ENCODE assay signal across 8 cellular contexts in genomic region chr1:10494754-10495474, GRCh38. TPM values are rescaled to one million over a fixed set of nuclear protein-coding genes. Genes with fewer than 3 reads are reported as not detected.
DNase-seq lines count a peak whose midpoint lies in the region; ATAC-seq and TF ChIP-seq lines count a peak whose summit lies in the region.

No MANE protein-coding gene starts in this region.

- DNase-seq in DMS114 treated with DMSO at 0.1 percent for 48 hours (lab: John Stamatoyannopoulos, UW; ENCODE audit: unreplicated experiment) (peak; percentile 45), PC-9 (peak; percentile 45 to 76), fibroblast of lung (ENCODE audit: low read depth in 2 of 2) (peak; percentile 53 to 67)
- peak; percentile 81 for DNase-seq in activated T-cell treated with anti-CD3 and anti-CD28 coated beads, Interleukin-2, amount 50 U/mL, for 4 hours
- peak; percentile 63 for DNase-seq in stimulated activated naive CD4-positive, alpha-beta T cell treated with Interleukin-2 at 50 U/mL for 16 hours (lab: John Stamatoyannopoulos, UW)

- POLR2A ChIA-PET in PC-9 (lab: Charles Lee; ENCODE audit: unreplicated experiment): interaction anchor here (0.6 to 0.7 kb wide), 2 partner anchors 37 to 1452 kb away, joined by 3 to 6 read pairs; no protein-coding TSS in a partner anchor

- H3K27ac ChIP-seq in PC-9: no peak overlapping the region
- peak overlapping the region; percentile 40 for H3K27ac ChIP-seq in fibroblast of lung (ENCODE audit: insufficient read depth, low read length)

- H3K27me3 Mint-ChIP-seq in IgD-negative memory B cell (no peaks in the 10 kb centered on the region), nephron (ENCODE audit: low read depth) (peaks cover 4% of the 10 kb centered on the region)
- no peaks in the 10 kb centered on the region for H3K27me3 Mint-ChIP-seq in activated T-cell treated with anti-CD3 and anti-CD28 coated beads, Interleukin-2, amount 50 U/mL, for 4 hours (ENCODE audit: low read depth)

- H3K4me3 ChIP-seq in PC-9 (no peak overlapping the region), fibroblast of lung (replicated peaks in 1 of 4; ENCODE audit: control extremely low read depth in 1 of 4, insufficient read depth in 1 of 4, low read depth in 3 of 4, low read length in 4 of 4) (peak overlapping the region; percentile 12 to 47 (median 37))

- BruUV-seq in PC-9 (replicated peaks; lab: Mats Ljungman, UMichigan): no TSS peak

- no peak overlapping the region for H3K9ac ChIP-seq in fibroblast of lung (ENCODE audit: insufficient read depth, low read length)

- peak; percentile 67 for ATAC-seq in GM21515 (IDR thresholded peaks at IDR 0.05; ENCODE audit: unreplicated experiment)
- peak; percentile 92 to 94 for ATAC-seq in activated T-cell treated with anti-CD3 and anti-CD28 coated beads, Interleukin-2, amount 50 U/mL, for 4 hours

- H3K4me1 Mint-ChIP-seq in IgD-negative memory B cell (peaks cover 8 to 21% (median 13%) of the 10 kb centered on the region in 3 donors), nephron (peaks cover 9% of the 10 kb centered on the region)
- peaks cover 47% of the 10 kb centered on the region for H3K4me1 Mint-ChIP-seq in activated T-cell treated with anti-CD3 and anti-CD28 coated beads, Interleukin-2, amount 50 U/mL, for 4 hours (ENCODE audit: low read depth)

- intact Hi-C loops in PC-9 (cut with micrococcal nuclease; ENCODE audit: unreplicated experiment): loop anchor here (1.0 to 5.0 kb wide), 3 partner anchors 65 to 417 kb away; partner anchors contain the start of gene CENPS

- H3K9me3 Mint-ChIP-seq in IgD-negative memory B cell (no peaks in the 10 kb centered on the region), nephron (no peaks in the 10 kb centered on the region)
- no peaks in the 10 kb centered on the region for H3K9me3 Mint-ChIP-seq in activated T-cell treated with anti-CD3 and anti-CD28 coated beads, Interleukin-2, amount 50 U/mL, for 4 hours

- H3K4me2 ChIP-seq in PC-9 (no peak overlapping the region), fibroblast of lung (ENCODE audit: extremely low read depth, insufficient read depth, low read length) (peak overlapping the region; percentile 70)

- no peaks in the 10 kb centered on the region for H3K27me3 ChIP-seq in PC-9 (ENCODE audit: insufficient read depth, low read depth)
- no peaks in the 10 kb centered on the region for H3K27me3 ChIP-seq in fibroblast of lung (ENCODE audit: control insufficient read depth, insufficient read depth, low read length)

- no peak overlapping the region for H2AFZ ChIP-seq in PC-9
- H2AFZ ChIP-seq in fibroblast of lung (ENCODE audit: low read length): peak overlapping the region; percentile 24

- CTCF ChIA-PET in PC-9 (lab: Charles Lee): interaction anchor here (0.5 to 2.9 kb wide), 6 partner anchors 8 to 371 kb away, joined by 3 to 19 read pairs (median 4); partner anchors contain the start of gene CENPS

- H4K20me1 ChIP-seq in PC-9 (ENCODE audit: insufficient read depth) (peaks cover 6% of the 10 kb centered on the region; the same call in 1 of the 2 replicates), fibroblast of lung (ENCODE audit: control insufficient read depth, extremely low read depth, insufficient read depth, low read length) (no peaks in the 10 kb centered on the region)

- H3K9me3 ChIP-seq in PC-9 (ENCODE audit: insufficient read depth, low read depth): no peaks in the 10 kb centered on the region
- H3K9me3 ChIP-seq in fibroblast of lung (ENCODE audit: control insufficient read depth, insufficient read depth, low read depth, low read length): no peaks in the 10 kb centered on the region

- H3K4me3 Mint-ChIP-seq in IgD-negative memory B cell (peak overlapping the region; percentile 27 to 94 (median 89)), nephron (peak overlapping the region; percentile 62 to 65 (median 63))
- peak overlapping the region; percentile 76 for H3K4me3 Mint-ChIP-seq in activated T-cell treated with anti-CD3 and anti-CD28 coated beads, Interleukin-2, amount 50 U/mL, for 4 hours

- H3K79me2 ChIP-seq in PC-9 (ENCODE audit: low read depth): peaks cover 28% of the 10 kb centered on the region
- peaks cover 20% of the 10 kb centered on the region for H3K79me2 ChIP-seq in fibroblast of lung (ENCODE audit: control insufficient read depth, insufficient read depth, low read length)

- no peaks in the 10 kb centered on the region for H3K9me2 ChIP-seq in PC-9 (ENCODE audit: insufficient read depth)

- H3K4me1 ChIP-seq in PC-9 (replicated peaks; ENCODE audit: insufficient read depth) (no peaks in the 10 kb centered on the region), fibroblast of lung (ENCODE audit: control insufficient read depth, extremely low read depth, insufficient read depth, low read length) (no peaks in the 10 kb centered on the region)

- H3K36me3 Mint-ChIP-seq in IgD-negative memory B cell: no peaks in the 10 kb centered on the region
- H3K36me3 Mint-ChIP-seq in activated T-cell treated with anti-CD3 and anti-CD28 coated beads, Interleukin-2, amount 50 U/mL, for 4 hours (ENCODE audit: insufficient read depth): no peaks in the 10 kb centered on the region
- peaks cover 8% of the 10 kb centered on the region for H3K36me3 Mint-ChIP-seq in nephron (ENCODE audit: low read depth)

- H3F3A ChIP-seq in PC-9 (ENCODE audit: insufficient read depth, low read depth): peaks cover 4% of the 10 kb centered on the region; the same call in 1 of the 2 replicates

- TF ChIP-seq CTCF in PC-9 (conservative IDR thresholded peaks at IDR 0.05) (peak; percentile 87), fibroblast of lung (conservative IDR thresholded peaks at IDR 0.05 in 1 of 2, IDR thresholded peaks at IDR 0.05 in 1 of 2; ENCODE audit: low read depth in 1 of 2, low read length in 2 of 2) (peak; percentile 74 to 87), nephron (IDR thresholded peaks at IDR 0.05; ENCODE audit: unreplicated experiment in 3 of 3) (peak; percentile 91 to 98 (median 96))

- H3K36me3 ChIP-seq in PC-9 (ENCODE audit: low read depth) (no peaks in the 10 kb centered on the region), fibroblast of lung (ENCODE audit: control insufficient read depth, insufficient read depth, low read length) (peaks cover 2% of the 10 kb centered on the region)

- H3K27ac Mint-ChIP-seq in IgD-negative memory B cell (peak overlapping the region; percentile 43 to 95 (median 93)), nephron (peak overlapping the region; percentile 81 to 94 (median 88))

RNA-seq across cellular contexts. Expression of gene PEX14, which starts 20.2 kb away (rescaled TPM):
- polyA plus RNA-seq in IgD-negative memory B cell (7.6 TPM), fibroblast of lung (10.3 and 14.4 TPM in 2 replicates)
- total RNA-seq in PC-9 (2021) (28.3 and 34.7 TPM in 2 replicates), fibroblast of lung (8.2 and 11.4 TPM in 2 replicates)
- 10 to 100 TPM; 21.6 to 23.4 (median 22.2) TPM for total RNA-seq in activated T-cell treated with anti-CD3 and anti-CD28 coated beads, Interleukin-2, amount 50 U/mL, for 4 hours
- polyA plus RNA-seq in fibroblast of lung (2012): 17.8 and 23.5 TPM in 2 replicates
- polyA minus RNA-seq in fibroblast of lung (ENCODE audit: low replicate concordance): 12.0 and 12.2 TPM in 2 replicates

RNA-seq across cellular contexts. Expression of gene DFFA, which starts 22.6 kb away (rescaled TPM):
- polyA plus RNA-seq in IgD-negative memory B cell (37.5 TPM), fibroblast of lung (27.8 and 34.2 TPM in 2 replicates)
- total RNA-seq in PC-9 (2021) (35.2 and 36.8 TPM in 2 replicates), fibroblast of lung (32.1 and 33.5 TPM in 2 replicates)
- 10 to 100 TPM; 62.9 to 81.5 (median 73.4) TPM for total RNA-seq in activated T-cell treated with anti-CD3 and anti-CD28 coated beads, Interleukin-2, amount 50 U/mL, for 4 hours
- 26.0 and 34.0 TPM in 2 replicates for polyA plus RNA-seq in fibroblast of lung (2012)
- polyA minus RNA-seq in fibroblast of lung (ENCODE audit: low replicate concordance): 38.7 and 44.5 TPM in 2 replicates

RNA-seq across cellular contexts. Expression of gene CORT, which starts 45.1 kb away (rescaled TPM):
- polyA plus RNA-seq in IgD-negative memory B cell (not detected), fibroblast of lung (not detected in 2 replicates)
- total RNA-seq in PC-9 (2021) (1.4 and 1.6 TPM in 2 replicates), fibroblast of lung (0.17 TPM in 1 of 2 replicates, not detected in the other)
- total RNA-seq in activated T-cell treated with anti-CD3 and anti-CD28 coated beads, Interleukin-2, amount 50 U/mL, for 4 hours: under 1 TPM in 1 of 3 donors, not detected in 2; 0.32 TPM
- 0.21 and 0.31 TPM in 2 replicates for polyA plus RNA-seq in fibroblast of lung (2012)
- not detected in 2 replicates for polyA minus RNA-seq in fibroblast of lung (ENCODE audit: low replicate concordance)
